9 cellular contexts compared by ENCODE assay signal in the genomic region with DNA sequence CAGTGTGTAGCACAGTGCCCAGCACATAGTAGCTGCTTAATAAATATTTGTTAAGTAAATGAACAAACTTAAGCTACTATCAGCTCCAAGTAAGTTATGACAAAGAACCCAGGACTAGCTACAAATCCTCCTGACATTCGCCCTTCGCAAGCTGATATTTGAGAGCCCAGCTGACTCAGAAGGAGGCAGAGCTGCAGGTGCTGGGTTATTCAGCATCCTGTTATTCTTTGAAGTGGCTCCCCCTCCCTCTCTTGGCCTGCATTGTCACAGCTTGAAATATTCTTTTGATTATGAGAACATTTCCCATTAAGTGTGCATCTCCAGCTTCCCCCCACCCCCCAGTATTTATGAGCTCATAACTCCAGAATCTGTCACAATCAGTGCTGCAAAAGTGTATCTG.
DNase-seq lines count a peak whose midpoint lies in the region; ATAC-seq and TF ChIP-seq lines count a peak whose summit lies in the region.
"Had no signal": no experiment of that assay in that cellular context is flagged by ENCODE, and none has a peak within 500 bp of the region (broad histone marks: within the 10 kb centered on the region; RNA-seq: fewer than 3 reads in every experiment).

No MANE protein-coding gene starts in this region.

- intact Hi-C loops in mammary epithelial cell (cut with micrococcal nuclease), result loop anchor here (1.0 kb wide), 4 partner anchors 52 to 214 kb away; no protein-coding TSS in a partner anchor

- dilution Hi-C loops in mammary epithelial cell (cut with HindIII; ENCODE audit: low sequenced_read_pairs), result no loop called here

- H3K27ac ChIP-seq in mammary epithelial cell (ENCODE audit: insufficient read depth, low read depth, low read length), result no peak overlapping the region

- H3K36me3 ChIP-seq in mammary epithelial cell (ENCODE audit: insufficient read depth, low read length), result no peaks in the 10 kb centered on the region

- DNase-seq in NCI-H748 (lab: John Stamatoyannopoulos, UW; ENCODE audit: unreplicated experiment), result peak; percentile 6
- DNase-seq in NCI-H748 treated with DMSO at 0.1 percent for 48 hours (lab: John Stamatoyannopoulos, UW), result no peak
- DNase-seq in SW 1271 (lab: John Stamatoyannopoulos, UW), result peak; percentile 89 to 95
- DNase-seq in mammary epithelial cell, result peak; percentile 69
- DNase-seq in stimulated activated CD8-positive, alpha-beta memory T cell treated with anti-CD3 and anti-CD28 coated beads, Interleukin-15, amount 100 ng/mL, for 4 hours (ENCODE audit: low read depth in 2 of 2), result peak; percentile 2 to 15
- DNase-seq in HEK293T (ENCODE audit: extremely low spot score), result no peak
- DNase-seq in COLO829 (ENCODE audit: low spot score), result no peak
- DNase-seq: hippocampal formation had no signal

- no TSS peak for BruUV-seq in mammary epithelial cell (replicated peaks; lab: Mats Ljungman, UMichigan)

- TF ChIP-seq CTCF in mammary epithelial cell (conservative IDR thresholded peaks at IDR 0.05 in 1 of 2, IDR thresholded peaks at IDR 0.05 in 1 of 2; ENCODE audit: extremely low read depth in 1 of 2, insufficient read depth in 1 of 2, low read depth in 1 of 2, low read length in 2 of 2), result peak; percentile 7 to 21

- no peaks in the 10 kb centered on the region for H3K9me3 ChIP-seq in mammary epithelial cell (replicated peaks; ENCODE audit: insufficient read depth, low read length)

- H3K4me1 ChIP-seq in mammary epithelial cell (ENCODE audit: insufficient read depth, low read length), result peaks cover 3% of the 10 kb centered on the region

- H3K79me2 ChIP-seq in mammary epithelial cell (ENCODE audit: insufficient read depth, low read length), result no peaks in the 10 kb centered on the region

- no peaks in the 10 kb centered on the region for H3K27me3 ChIP-seq in mammary epithelial cell (ENCODE audit: insufficient read depth, low read length)

- no peak overlapping the region for H2AFZ ChIP-seq in mammary epithelial cell (ENCODE audit: low read depth, low read length)

- H3K9ac ChIP-seq in mammary epithelial cell (ENCODE audit: insufficient read depth, low read length), result no peak overlapping the region

- POLR2A ChIA-PET in HEK293T (lab: Yijun Ruan, JAX), result no interaction called here

- 71% methylated on average over 2 of the region's 2 CpGs for WGBS in mammary epithelial cell (ENCODE audit: low coverage, missing lambda C conversion rate)

- no peak overlapping the region for H3K4me3 ChIP-seq in mammary epithelial cell (replicated peaks in 1 of 3; ENCODE audit: insufficient read depth in 1 of 3, low read depth in 2 of 3, low read length in 3 of 3)

- ATAC-seq in HG03108 (IDR thresholded peaks at IDR 0.05; ENCODE audit: unreplicated experiment), result no peak

- in situ Hi-C loops in mammary epithelial cell (cut with MboI; ENCODE audit: low sequenced_read_pairs in 2 of 2), result no loop called here

- CTCF ChIA-PET in mammary epithelial cell (lab: Charles Lee; ENCODE audit: low non-redundant PET) (interaction anchor here (0.6 to 1.1 kb wide), 6 partner anchors 14 to 173 kb away, joined by 3 to 12 read pairs (median 6); no protein-coding TSS in a partner anchor), HEK293T (lab: Yijun Ruan, JAX) (interaction anchor here (0.5 to 1.5 kb wide), 4 partner anchors 13 to 334 kb away, joined by 3 to 6 read pairs (median 4); no protein-coding TSS in a partner anchor)

- H3K4me2 ChIP-seq in mammary epithelial cell (ENCODE audit: insufficient read depth, low read depth, low read length), result no peak overlapping the region

- H4K20me1 ChIP-seq in mammary epithelial cell (ENCODE audit: insufficient read depth, low read length), result no peaks in the 10 kb centered on the region

TF ChIP-seq in HEK293T, 16 proteins besides CTCF, POLR2A, EP300 and RAD21:
- TF ChIP-seq L3MBTL2 (conservative IDR thresholded peaks at IDR 0.05), result no peak
- TF ChIP-seq FOXM1 (IDR thresholded peaks at IDR 0.05; ENCODE audit: borderline replicate concordance), result no peak
- no peak for TF ChIP-seq ARNT (IDR thresholded peaks at IDR 0.05)
- TF ChIP-seq FOXK2 (IDR thresholded peaks at IDR 0.05), result no peak
- TF ChIP-seq FOXA1 (IDR thresholded peaks at IDR 0.05), result no peak
- TF ChIP-seq NFRKB (IDR thresholded peaks at IDR 0.05), result no peak
- TF ChIP-seq LEF1 (IDR thresholded peaks at IDR 0.05; ENCODE audit: borderline replicate concordance), result no peak
- no peak for TF ChIP-seq SP1 (IDR thresholded peaks at IDR 0.05)

Comparison
In these comparisons a context has a peak if more than half of its experiments do, and no peak if none do; other contexts are left out.
1. DNase-seq: peak in NCI-H748 (single experiment), SW 1271 (2 of 2), mammary epithelial cell (single experiment) and stimulated activated CD8-positive, alpha-beta memory T cell treated with anti-CD3 and anti-CD28 coated beads, Interleukin-15, amount 100 ng/mL, for 4 hours (2 of 2); none in NCI-H748 treated with DMSO at 0.1 percent for 48 hours (single experiment), HEK293T (single experiment) and COLO829 (single experiment).